16 cellular contexts compared by ENCODE assay signal in genomic region chr21:33022828-33023573, GRCh38. TPM values are rescaled to one million over a fixed set of nuclear protein-coding genes. Genes with fewer than 3 reads are reported as not detected.
DNase-seq lines count a peak whose midpoint lies in the region; ATAC-seq and TF ChIP-seq lines count a peak whose summit lies in the region.
"Had no signal": no experiment of that assay in that cellular context is flagged by ENCODE, and none has a peak within 500 bp of the region (broad histone marks: within the 10 kb centered on the region; RNA-seq: fewer than 3 reads in every experiment).

No MANE protein-coding gene starts in this region.

- ATAC-seq in naive thymus-derived CD4-positive, alpha-beta T cell: no peak

- H3K36me3 ChIP-seq in naive thymus-derived CD4-positive, alpha-beta T cell (ENCODE audit: control insufficient read depth in 2 of 3, insufficient read depth in 3 of 3, low read length in 3 of 3): no peaks in the 10 kb centered on the region
- H3K36me3 ChIP-seq: stomach had no signal

- H3K4me1 Mint-ChIP-seq in brain: peaks cover 50% of the 10 kb centered on the region
- peaks cover 26 to 70% (median 56%) of the 10 kb centered on the region in 7 donors for H3K4me1 Mint-ChIP-seq in naive thymus-derived CD4-positive, alpha-beta T cell

- no peaks in the 10 kb centered on the region for H3K9me3 ChIP-seq in naive thymus-derived CD4-positive, alpha-beta T cell (ENCODE audit: control insufficient read depth in 2 of 3, low read length in 3 of 3)
- H3K9me3 ChIP-seq: stomach had no signal

- peak overlapping the region in 1 of 5 experiments; percentile 20 for H3K27ac Mint-ChIP-seq in brain
- H3K27ac Mint-ChIP-seq in naive thymus-derived CD4-positive, alpha-beta T cell: peak overlapping the region in 1 of 9 donors; percentile 83

- no peak for TF ChIP-seq CTCF in brain (conservative IDR thresholded peaks at IDR 0.05)

- peak overlapping the region; percentile 57 to 82 (median 79) for H3K4me3 Mint-ChIP-seq in brain
- peak overlapping the region; percentile 17 to 78 (median 58) for H3K4me3 Mint-ChIP-seq in naive thymus-derived CD4-positive, alpha-beta T cell

- H3K36me3 Mint-ChIP-seq in brain: no peaks in the 10 kb centered on the region
- peaks cover 0 to 7% (median 0%) of the 10 kb centered on the region in 5 donors for H3K36me3 Mint-ChIP-seq in naive thymus-derived CD4-positive, alpha-beta T cell

- no peak overlapping the region for H3K4me3 ChIP-seq in naive thymus-derived CD4-positive, alpha-beta T cell (ENCODE audit: low read length)

- peaks cover 17 to 43% of the 10 kb centered on the region in 2 donors for H3K4me1 ChIP-seq in naive thymus-derived CD4-positive, alpha-beta T cell (ENCODE audit: control insufficient read depth in 2 of 2, insufficient read depth in 2 of 2, low read length in 2 of 2)

- DNase-seq in DMS 273 (lab: John Stamatoyannopoulos, UW; ENCODE audit: unreplicated experiment) (peak; percentile 28), DMS 273 treated with DMSO at 0.1 percent for 48 hours (lab: John Stamatoyannopoulos, UW) (no peak), ELF-1 (ENCODE audit: low read depth, low spot score) (peak; percentile 34), NCI-H2029 (lab: John Stamatoyannopoulos, UW) (no peak), occipital lobe (lab: John Stamatoyannopoulos, UW) (no peak)
- DNase-seq in naive thymus-derived CD4-positive, alpha-beta T cell: no peak
- DNase-seq in effector CD4-positive, alpha-beta T cell: no peak
- DNase-seq: cerebellar nuclear complex, DND-41, kidney glomerular epithelial cell, stomach had no signal

- intact Hi-C loops in naive thymus-derived CD4-positive, alpha-beta T cell (cut with micrococcal nuclease): loop anchor here (5.0 to 10.0 kb wide), 2 partner anchors 49 to 102 kb away; partner anchors contain the start of gene OLIG1 (in 2 of the 2)

- H3K27me3 Mint-ChIP-seq in brain: peaks cover 94% of the 10 kb centered on the region
- H3K27me3 Mint-ChIP-seq in naive thymus-derived CD4-positive, alpha-beta T cell: peaks cover 63 to 82% (median 76%) of the 10 kb centered on the region in 5 donors

- POLR2A ChIA-PET in naive thymus-derived CD4-positive, alpha-beta T cell (lab: Charles Lee): no interaction called here

- peaks cover 0 to 14% (median 5%) of the 10 kb centered on the region in 5 experiments for H3K9me3 Mint-ChIP-seq in brain
- H3K9me3 Mint-ChIP-seq in naive thymus-derived CD4-positive, alpha-beta T cell: peaks cover 0 to 4% (median 0%) of the 10 kb centered on the region in 11 donors

- CTCF ChIA-PET in naive thymus-derived CD4-positive, alpha-beta T cell (lab: Charles Lee): no interaction called here

- H3K27ac ChIP-seq in naive thymus-derived CD4-positive, alpha-beta T cell (ENCODE audit: low read depth, low read length): no peak overlapping the region
- H3K27ac ChIP-seq: 22Rv1, stomach had no signal

- peaks cover 17 to 37% of the 10 kb centered on the region in 2 donors for H3K27me3 ChIP-seq in naive thymus-derived CD4-positive, alpha-beta T cell (ENCODE audit: control insufficient read depth in 2 of 2, insufficient read depth in 2 of 2, low read length in 2 of 2)

RNA-seq across cellular contexts. Expression of gene OLIG2, which starts 2.7 kb away (rescaled TPM):
- 33.3 TPM for polyA plus RNA-seq in brain (ENCODE audit: insufficient read depth, low read depth, low replicate concordance)
- total RNA-seq in naive thymus-derived CD4-positive, alpha-beta T cell: not detected
- polyA plus RNA-seq in naive thymus-derived CD4-positive, alpha-beta T cell: not detected
- 23.9 TPM for total RNA-seq in occipital lobe
- total RNA-seq: HT-29, OCI-LY7, omental fat pad, stomach had no signal
- polyA plus RNA-seq: stomach had no signal

RNA-seq across cellular contexts. Expression of gene OLIG1, which starts 46.9 kb away (rescaled TPM):
- 114 TPM for polyA plus RNA-seq in brain (ENCODE audit: insufficient read depth, low read depth, low replicate concordance)
- total RNA-seq in naive thymus-derived CD4-positive, alpha-beta T cell: 1 to 10 TPM in 1 of 5 experiments, under 1 TPM in 1, not detected in 3; 0.34 to 9.3 TPM
- polyA plus RNA-seq in naive thymus-derived CD4-positive, alpha-beta T cell: not detected
- total RNA-seq in occipital lobe: 9.4 TPM
- total RNA-seq: HT-29, OCI-LY7, omental fat pad, stomach had no signal
- polyA plus RNA-seq: stomach had no signal

Comparison
In these comparisons a context has a peak if more than half of its experiments do, and no peak if none do; other contexts are left out.
1. DNase-seq: peak in DMS 273 (single experiment) and ELF-1 (single experiment); none in DMS 273 treated with DMSO at 0.1 percent for 48 hours (single experiment), naive thymus-derived CD4-positive, alpha-beta T cell (0 of 9), NCI-H2029 (single experiment), occipital lobe (single experiment) and effector CD4-positive, alpha-beta T cell (single experiment).
2. RNA of gene OLIG2, which starts 2.7 kb away (total RNA-seq): 23.9 TPM in occipital lobe (single experiment); not detected in naive thymus-derived CD4-positive, alpha-beta T cell; every median in the first group is over 10 times any median in the second.